In genomic region chr5:59575648-59576290, GRCh38 we compare ENCODE assay signal across 29 cellular contexts.
DNase-seq lines count a peak whose midpoint lies in the region; ATAC-seq and TF ChIP-seq lines count a peak whose summit lies in the region.
"Had no signal": no experiment of that assay in that cellular context is flagged by ENCODE, and none has a peak within 500 bp of the region (broad histone marks: within the 10 kb centered on the region; RNA-seq: fewer than 3 reads in every experiment).

No MANE protein-coding gene starts in this region.

- no peaks in the 10 kb centered on the region for H3K36me3 Mint-ChIP-seq in Caco-2 (ENCODE audit: insufficient read depth, unreplicated experiment)

- H3K27ac ChIP-seq in left lung: no peak overlapping the region
- H3K27ac ChIP-seq: adrenal gland, dorsolateral prefrontal cortex, neural progenitor cell, SJSA1, testis had no signal

- H3K27me3 Mint-ChIP-seq in Caco-2 (ENCODE audit: insufficient read depth, unreplicated experiment): no peaks in the 10 kb centered on the region
- H3K27me3 Mint-ChIP-seq: brain; CD4-positive, alpha-beta T cell had no signal

- intact Hi-C loops in Caco-2 (cut with micrococcal nuclease; ENCODE audit: unreplicated experiment): no loop called here
- intact Hi-C loops in left lung (cut with DNase I): no loop called here

- ATAC-seq in GM18909 (IDR thresholded peaks at IDR 0.05; ENCODE audit: poor library complexity, unreplicated experiment) (peak; percentile 89), HG03354 (IDR thresholded peaks at IDR 0.05; ENCODE audit: poor library complexity, severe bottlenecking, unreplicated experiment) (peak; percentile 95), left lung (no peak)
- ATAC-seq: activated CD4-positive, CD25-positive, alpha-beta regulatory T cell treated with anti-CD3 and anti-CD28 coated beads, Interleukin-2, amount 50 U/mL, for 24 hours had no signal

- H3K4me1 Mint-ChIP-seq in Caco-2 (ENCODE audit: low read depth, unreplicated experiment): peaks cover 8% of the 10 kb centered on the region

- H3K9me3 Mint-ChIP-seq in Caco-2 (ENCODE audit: unreplicated experiment): no peaks in the 10 kb centered on the region
- H3K9me3 Mint-ChIP-seq: CD4-positive, alpha-beta T cell had no signal

- TF ChIP-seq CTCF in Caco-2 (IDR thresholded peaks at IDR 0.05; ENCODE audit: insufficient read depth in 1 of 2, low read depth in 1 of 2, low read length in 1 of 2, severe bottlenecking in 1 of 2, unreplicated experiment in 1 of 2) (no peak), left lung (IDR thresholded peaks at IDR 0.05) (no peak)

- no peak overlapping the region for H3K4me3 ChIP-seq in Caco-2 (ENCODE audit: low read depth, low read length)
- no peak overlapping the region for H3K4me3 ChIP-seq in left lung
- H3K4me3 ChIP-seq: adrenal gland, dorsolateral prefrontal cortex, lung, MG63, neural progenitor cell, SJSA1, testis had no signal

- no peaks in the 10 kb centered on the region; the same call in 1 of the 2 replicates for H3K4me1 ChIP-seq in Caco-2
- no peaks in the 10 kb centered on the region for H3K4me1 ChIP-seq in left lung
- H3K4me1 ChIP-seq: adrenal gland, SJSA1, testis had no signal

- H3K9me3 ChIP-seq in Caco-2 (no peaks in the 10 kb centered on the region), left lung (no peaks in the 10 kb centered on the region)
- H3K9me3 ChIP-seq: adrenal gland, MG63, SJSA1, testis had no signal

- CTCF ChIA-PET in Caco-2 (lab: Charles Lee): no interaction called here

- H3K27ac Mint-ChIP-seq in Caco-2 (ENCODE audit: unreplicated experiment): no peak overlapping the region
- H3K27ac Mint-ChIP-seq: brain; CD4-positive, alpha-beta T cell; neural progenitor cell had no signal

- BruUV-seq in Caco-2 (replicated peaks; lab: Mats Ljungman, UMichigan): no TSS peak

- DNase-seq in Caco-2 (peak; percentile 42 to 52), left kidney (ENCODE audit: low read depth, low spot score) (peak; percentile 31), HuH-7 (ENCODE audit: low spot score) (no peak), left lung (no peak), medulla oblongata (ENCODE audit: extremely low spot score) (no peak)
- no peak for DNase-seq in effector CD4-positive, alpha-beta T cell
- DNase-seq: activated CD4-positive, alpha-beta T cell treated with anti-CD3 and anti-CD28 coated beads, Interleukin-2, amount 50 U/mL, for 48 hours; activated naive CD4-positive, alpha-beta T cell treated with Interleukin-2 at 50 U/mL for 16 hours; adrenal gland; AML-193; CD4-positive, alpha-beta T cell; cerebellar nuclear complex; dorsolateral prefrontal cortex; KG1; kidney; MG63; NCI-H2029 treated with DMSO at 0.1 percent for 48 hours; NCI-H748 treated with DMSO at 0.1 percent for 48 hours; posterior cingulate gyrus; stimulated activated CD4-positive, alpha-beta T cell treated with anti-CD3 and anti-CD28 coated beads, Interleukin-15, amount 100 ng/mL, for 24 hours; stimulated activated naive CD4-positive, alpha-beta T cell treated with Interleukin-2 at 50 U/mL for 16 hours; testis had no signal

- H3K36me3 ChIP-seq in Caco-2 (ENCODE audit: control insufficient read depth, insufficient read depth, low read length) (no peaks in the 10 kb centered on the region), left lung (no peaks in the 10 kb centered on the region)
- H3K36me3 ChIP-seq: adrenal gland, MG63, neural progenitor cell, SJSA1 had no signal

- H3K4me3 Mint-ChIP-seq in Caco-2 (ENCODE audit: unreplicated experiment): no peak overlapping the region
- H3K4me3 Mint-ChIP-seq: brain; CD4-positive, alpha-beta T cell; neural progenitor cell had no signal

- POLR2A ChIA-PET in Caco-2 (lab: Charles Lee): no interaction called here

- H3K27me3 ChIP-seq in Caco-2 (replicated peaks; ENCODE audit: control insufficient read depth, insufficient read depth, low read length): no peaks in the 10 kb centered on the region
- no peaks in the 10 kb centered on the region for H3K27me3 ChIP-seq in left lung
- H3K27me3 ChIP-seq: adrenal gland, dorsolateral prefrontal cortex, MG63, neural progenitor cell, SJSA1, testis had no signal

Comparison
In these comparisons a context has a peak if more than half of its experiments do, and no peak if none do; other contexts are left out.
1. DNase-seq: peak in Caco-2 (2 of 2) and left kidney (single experiment); none in HuH-7 (single experiment), effector CD4-positive, alpha-beta T cell (single experiment), left lung (0 of 2) and medulla oblongata (single experiment).